9 cellular contexts compared by ENCODE assay signal in the genomic region with DNA sequence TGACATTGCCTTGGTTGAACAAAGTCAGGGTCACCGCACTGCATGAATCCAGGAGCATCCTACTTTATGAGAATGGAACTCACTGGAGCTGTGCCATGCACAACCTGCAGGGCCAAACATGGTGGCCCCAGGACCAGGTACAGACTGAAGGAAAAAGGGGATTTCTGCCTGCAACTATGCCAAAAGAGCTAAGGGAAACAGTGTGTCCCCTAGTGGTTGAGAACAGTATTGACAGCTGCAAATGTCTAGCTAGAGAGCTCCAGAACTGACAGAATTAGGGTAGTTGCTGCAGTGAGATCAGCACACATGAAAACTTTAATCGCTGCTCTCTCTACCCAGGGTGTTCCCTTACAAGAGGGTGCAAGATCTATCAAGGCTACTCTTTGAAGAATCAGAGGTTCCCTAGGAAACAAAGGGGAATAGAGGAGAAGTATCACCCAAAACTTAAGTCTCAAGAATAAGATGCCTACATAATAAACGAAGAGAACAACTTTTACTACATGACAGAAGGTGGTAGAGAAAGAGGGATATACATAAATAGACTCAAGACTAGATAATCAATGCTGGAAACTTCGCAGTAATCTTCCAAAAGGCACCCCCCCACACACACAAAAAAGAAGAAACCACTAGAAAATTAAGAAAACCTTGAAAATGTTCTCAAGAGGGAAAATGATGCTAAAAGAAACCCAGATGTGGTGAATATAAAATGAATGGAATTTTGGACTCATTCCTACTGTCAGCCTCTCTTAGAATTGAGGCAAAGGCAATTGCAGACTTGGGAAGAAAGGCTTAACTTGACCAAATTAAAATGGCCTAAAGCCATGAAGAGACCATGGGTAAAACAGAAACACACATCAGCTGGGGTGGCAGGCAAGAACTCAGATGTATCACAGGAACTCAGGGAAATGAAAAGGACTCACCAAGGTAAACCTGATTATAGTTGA. TPM values are rescaled to one million over a fixed set of nuclear protein-coding genes. Genes with fewer than 3 reads are reported as not detected.
A peak's percentile ranks its signal among the peaks of the same experiment; 100 is the strongest.
DNase-seq lines count a peak whose midpoint lies in the region; ATAC-seq, FAIRE-seq and TF ChIP-seq lines count a peak whose summit lies in the region.
"Had no signal": no experiment of that assay in that cellular context is flagged by ENCODE, and none has a peak within 500 bp of the region (broad histone marks: within the 10 kb centered on the region; RNA-seq: fewer than 3 reads in every experiment).

No MANE protein-coding gene starts in this region.

- H2AFZ ChIP-seq in K562 (ENCODE audit: low read depth, low read length): no peak overlapping the region

- H3K9me3 ChIP-seq in K562 (replicated peaks; ENCODE audit: control insufficient read depth, insufficient read depth, low read depth, low read length) (no peaks in the 10 kb centered on the region), lower lobe of right lung (no peaks in the 10 kb centered on the region)
- H3K9me3 ChIP-seq: BLaER1 had no signal

- 21% methylated on average over 4 of the region's 4 CpGs for WGBS in K562 (ENCODE audit: insufficient coverage, low coverage, missing lambda C conversion rate)

- TF ChIP-seq RAD21 in K562 (CRISPR knock-in tag; conservative IDR thresholded peaks at IDR 0.05 in 1 of 2, IDR thresholded peaks at IDR 0.05 in 1 of 2): peak in 1 of 2 experiments; percentile 61; a peak in 2 of 4 replicates

- H3K27me3 ChIP-seq in K562 (ENCODE audit: control insufficient read depth in 2 of 2, insufficient read depth in 2 of 2, low read length in 2 of 2): no peaks in the 10 kb centered on the region
- H3K27me3 ChIP-seq in lower lobe of right lung (ENCODE audit: low read depth): no peaks in the 10 kb centered on the region
- H3K27me3 ChIP-seq: BLaER1 had no signal

- H3K4me1 ChIP-seq in K562 (replicated peaks in 1 of 2; ENCODE audit: control insufficient read depth in 2 of 2, insufficient read depth in 2 of 2, low read length in 2 of 2): peaks cover 0 to 4% of the 10 kb centered on the region in 2 experiments; a peak in 1 of 5 replicates
- peaks cover 16% of the 10 kb centered on the region for H3K4me1 ChIP-seq in lower lobe of right lung

- TF ChIP-seq EP300 in K562 (IDR thresholded peaks at IDR 0.05; ENCODE audit: low read length): no peak

- POLR2A ChIA-PET in K562 (lab: Yijun Ruan, JAX): interaction anchor here (0.9 to 2.0 kb wide), 2 partner anchors 15 to 34 kb away, joined by 3 to 11 read pairs; no protein-coding TSS in a partner anchor

- DNase-seq in NCI-H1092 treated with DMSO at 0.1 percent for 48 hours (lab: John Stamatoyannopoulos, UW) (peak; percentile 28), NCI-H1092 (lab: John Stamatoyannopoulos, UW) (no peak), NCI-H748 (lab: John Stamatoyannopoulos, UW; ENCODE audit: unreplicated experiment) (peak; percentile 66), K562 (ENCODE audit: extremely low read depth in 1 of 4, low spot score in 3 of 4) (peak; percentile 31 to 59 (median 54)), lower lobe of right lung (no peak), C1 segment of cervical spinal cord (lab: John Stamatoyannopoulos, UW) (no peak), NK-92 (lab: John Stamatoyannopoulos, UW; ENCODE audit: unreplicated experiment) (no peak)

- ATAC-seq in GM21786 (IDR thresholded peaks at IDR 0.05; ENCODE audit: unreplicated experiment): peak; percentile 61
- peak; percentile 89 for ATAC-seq in K562
- ATAC-seq in lower lobe of right lung: peak; percentile 53 to 61

- no peak overlapping the region for H3K4me2 ChIP-seq in K562 (ENCODE audit: insufficient read depth, low read length)
- H3K4me2 ChIP-seq: BLaER1 had no signal

- no TSS peak for BruUV-seq in K562 (replicated peaks; lab: Mats Ljungman, UMichigan)

- no peak overlapping the region for H3K4me3 ChIP-seq in K562
- no peak overlapping the region for H3K4me3 ChIP-seq in lower lobe of right lung
- H3K4me3 ChIP-seq: BLaER1 had no signal

- no peaks in the 10 kb centered on the region for H3K79me2 ChIP-seq in K562 (ENCODE audit: control insufficient read depth, insufficient read depth, low read length)

- intact Hi-C loops in K562 (cut with micrococcal nuclease): no loop called here
- intact Hi-C loops in lower lobe of right lung (cut with DNase I): no loop called here

- peak; percentile 73 for FAIRE-seq in K562 (lab: Jason Lieb, UNC)

- no peaks in the 10 kb centered on the region for H3K36me3 ChIP-seq in K562 (ENCODE audit: control insufficient read depth, insufficient read depth, low read length)
- no peaks in the 10 kb centered on the region for H3K36me3 ChIP-seq in lower lobe of right lung
- H3K36me3 ChIP-seq: BLaER1 had no signal

- H3K27ac ChIP-seq in K562 (ENCODE audit: extremely low read depth, low read depth, low read length) (no peak overlapping the region), lower lobe of right lung (no peak overlapping the region)
- H3K27ac ChIP-seq: BLaER1 had no signal

- CTCF ChIA-PET in K562 (lab: Yijun Ruan, JAX; ENCODE audit: low intra/inter-chr PET ratio): interaction anchor here (0.9 kb wide), 1 partner anchor 31 kb away, joined by 8 read pairs; no protein-coding TSS in a partner anchor

- H3K9me1 ChIP-seq in K562 (ENCODE audit: control insufficient read depth, insufficient read depth, low read length): no peaks in the 10 kb centered on the region

- no peak overlapping the region for H3K9ac ChIP-seq in K562 (ENCODE audit: insufficient read depth in 1 of 2, low read depth in 2 of 2, low read length in 2 of 2)
- H3K9ac ChIP-seq: BLaER1 had no signal

- in situ Hi-C loops in K562 (cut with MboI): no loop called here

- TF ChIP-seq POLR2A in K562 (conservative IDR thresholded peaks at IDR 0.05): no peak

- TF ChIP-seq CTCF in K562 (IDR thresholded peaks at IDR 0.05 in 2 of 3, conservative IDR thresholded peaks at IDR 0.05 in 1 of 3; ENCODE audit: insufficient read depth in 2 of 3, low read depth in 1 of 3, low read length in 3 of 3) (peak; percentile 72 to 82 (median 75)), lower lobe of right lung (IDR thresholded peaks at IDR 0.05) (peak; percentile 68)

- no peaks in the 10 kb centered on the region for H4K20me1 ChIP-seq in K562 (replicated peaks; ENCODE audit: control insufficient read depth, insufficient read depth, low read length)
- H4K20me1 ChIP-seq: BLaER1 had no signal

TF ChIP-seq in K562, 482 proteins besides CTCF, POLR2A, EP300 and RAD21 (continues in another document):
- TF ChIP-seq L3MBTL2 (IDR thresholded peaks at IDR 0.05) (no peak), E2F4 (CRISPR knock-in tag; IDR thresholded peaks at IDR 0.05; ENCODE audit: low read depth) (no peak), MCM3 (IDR thresholded peaks at IDR 0.05) (no peak)

RNA-seq across cellular contexts. Expression of gene IHH, which starts 43.7 kb away (rescaled TPM):
- not detected in 2 replicates for total RNA-seq in K562 (2011; cell fraction: chromatin; rRNA removed; ENCODE audit: low replicate concordance)
- not detected in 2 replicates for total RNA-seq in K562 (2011; cell fraction: nucleolus; rRNA removed)
- not detected in 2 replicates for total RNA-seq in K562 (2011; cell fraction: nucleoplasm; rRNA removed)
- total RNA-seq in K562 (2014; rRNA removed): not detected in 2 replicates
- total RNA-seq in K562 (2014; rRNA removed; fragmentation: Illumina TruSeq; extraction: Trizol): not detected in 2 replicates
- not detected in 2 replicates for total RNA-seq in K562 (2015; rRNA removed; fragmentation: Illumina TruSeq; extraction: Trizol)
- total RNA-seq in K562 (2021): 0.07 TPM in 1 of 2 replicates, not detected in the other
- polyA plus RNA-seq in K562 (2011; rRNA removed): not detected in 2 replicates
- polyA plus RNA-seq in K562 (2011; cell fraction: cytosol; rRNA removed): not detected in 2 replicates
- 0.06 and 0.07 TPM in 2 replicates for polyA plus RNA-seq in K562 (2011; cell fraction: nucleus; rRNA removed)
- not detected in 2 replicates for polyA plus RNA-seq in K562 (2012)
- polyA plus RNA-seq in K562 (2014; fragmentation: Illumina TruSeq; extraction: Trizol): not detected in 2 replicates
- not detected for polyA plus RNA-seq in K562 (2014; fragmentation: Nextera tagmentation; extraction: Ambion mirVana)
- not detected in 2 replicates for polyA plus RNA-seq in K562 (2014; rRNA removed)
- not detected in 2 replicates for polyA minus RNA-seq in K562 (2011; rRNA and poly(A)+ RNA removed)
- not detected in 2 replicates for polyA minus RNA-seq in K562 (2011; cell fraction: cytosol; rRNA and poly(A)+ RNA removed)
- not detected in 2 replicates for polyA minus RNA-seq in K562 (2011; cell fraction: nucleus; rRNA and poly(A)+ RNA removed)
- total RNA-seq in lower lobe of right lung: 0.71 TPM

RNA-seq across cellular contexts. Expression of gene NHEJ1, which starts 56.2 kb away (rescaled TPM):
- 14.9 and 15.2 TPM in 2 replicates for total RNA-seq in K562 (2011; cell fraction: chromatin; rRNA removed; ENCODE audit: low replicate concordance)
- 8.8 and 9.3 TPM in 2 replicates for total RNA-seq in K562 (2011; cell fraction: nucleolus; rRNA removed)
- 14.0 and 18.3 TPM in 2 replicates for total RNA-seq in K562 (2011; cell fraction: nucleoplasm; rRNA removed)
- total RNA-seq in K562 (2014; rRNA removed): 9.0 and 13.8 TPM in 2 replicates
- 13.6 and 13.9 TPM in 2 replicates for total RNA-seq in K562 (2014; rRNA removed; fragmentation: Illumina TruSeq; extraction: Trizol)
- total RNA-seq in K562 (2015; rRNA removed; fragmentation: Illumina TruSeq; extraction: Trizol): 10.6 and 10.7 TPM in 2 replicates
- total RNA-seq in K562 (2021): 9.7 and 12.2 TPM in 2 replicates
- polyA plus RNA-seq in K562 (2011; rRNA removed): 18.9 and 19.8 TPM in 2 replicates
- 16.7 and 18.2 TPM in 2 replicates for polyA plus RNA-seq in K562 (2011; cell fraction: cytosol; rRNA removed)
- polyA plus RNA-seq in K562 (2011; cell fraction: nucleus; rRNA removed): 6.4 and 6.7 TPM in 2 replicates
- 10.7 and 11.7 TPM in 2 replicates for polyA plus RNA-seq in K562 (2012)
- polyA plus RNA-seq in K562 (2014; fragmentation: Illumina TruSeq; extraction: Trizol): 15.6 and 15.8 TPM in 2 replicates
- 10 to 100 TPM; 16.5 to 23.7 TPM for polyA plus RNA-seq in K562 (2014; fragmentation: Nextera tagmentation; extraction: Ambion mirVana)
- 9.3 and 11.6 TPM in 2 replicates for polyA plus RNA-seq in K562 (2014; rRNA removed)
- polyA minus RNA-seq in K562 (2011; rRNA and poly(A)+ RNA removed): 26.7 and 35.3 TPM in 2 replicates
- 11.5 and 18.6 TPM in 2 replicates for polyA minus RNA-seq in K562 (2011; cell fraction: cytosol; rRNA and poly(A)+ RNA removed)
- polyA minus RNA-seq in K562 (2011; cell fraction: nucleus; rRNA and poly(A)+ RNA removed): 6.9 and 10.7 TPM in 2 replicates
- total RNA-seq in lower lobe of right lung: 13.0 TPM

Comparison
In these comparisons a context has a peak if more than half of its experiments do, and no peak if none do; other contexts are left out.
1. DNase-seq: peak in NCI-H1092 treated with DMSO at 0.1 percent for 48 hours (single experiment), NCI-H748 (single experiment) and K562 (4 of 4); none in NCI-H1092 (single experiment), lower lobe of right lung (single experiment), C1 segment of cervical spinal cord (0 of 14) and NK-92 (single experiment).
2. Peak in every context shown above with its lines, with median percentiles within 50 percentile points of each other: ATAC-seq.